ENCODE assay signal across 15 cellular contexts in genomic region chr12:32030151-32030550, GRCh38.
DNase-seq lines count a peak whose midpoint lies in the region; ATAC-seq and TF ChIP-seq lines count a peak whose summit lies in the region.
"Had no signal": no experiment of that assay in that cellular context is flagged by ENCODE, and none has a peak within 500 bp of the region (broad histone marks: within the 10 kb centered on the region; RNA-seq: fewer than 3 reads in every experiment).

No MANE protein-coding gene starts in this region.

- no peak for ATAC-seq in stimulated activated memory B cell treated with anti-CD40 and anti-IgM and Interleukin-4, amounts not matched to agents 10 μg/mL and 1 μg/mL and 100 μg/mL, for 72 hours

- H3K9me3 Mint-ChIP-seq in stimulated activated memory B cell treated with anti-CD40 and anti-IgM and Interleukin-4, amounts not matched to agents 10 μg/mL and 1 μg/mL and 100 μg/mL, for 72 hours, result no peaks in the 10 kb centered on the region
- H3K9me3 Mint-ChIP-seq: CD4-positive, alpha-beta memory T cell had no signal

- no peak for TF ChIP-seq POLR2A in NB4 (IDR thresholded peaks at IDR 0.05; ENCODE audit: extremely low read depth, insufficient read length)
- TF ChIP-seq POLR2A in erythroblast (IDR thresholded peaks at IDR 0.05; ENCODE audit: low read length), result no peak

- no peaks in the 10 kb centered on the region for H3K27me3 Mint-ChIP-seq in stimulated activated memory B cell treated with anti-CD40 and anti-IgM and Interleukin-4, amounts not matched to agents 10 μg/mL and 1 μg/mL and 100 μg/mL, for 72 hours
- H3K27me3 Mint-ChIP-seq: CD4-positive, alpha-beta memory T cell had no signal

- no peak overlapping the region for H3K4me3 Mint-ChIP-seq in stimulated activated memory B cell treated with anti-CD40 and anti-IgM and Interleukin-4, amounts not matched to agents 10 μg/mL and 1 μg/mL and 100 μg/mL, for 72 hours

- H3K36me3 Mint-ChIP-seq in stimulated activated memory B cell treated with anti-CD40 and anti-IgM and Interleukin-4, amounts not matched to agents 10 μg/mL and 1 μg/mL and 100 μg/mL, for 72 hours, result no peaks in the 10 kb centered on the region
- H3K36me3 Mint-ChIP-seq: CD4-positive, alpha-beta memory T cell had no signal

- no peak overlapping the region for H3K4me3 ChIP-seq in NB4 (ENCODE audit: low read depth, low read length)

- TF ChIP-seq CTCF in NB4 (IDR thresholded peaks at IDR 0.05; ENCODE audit: low read depth, low read length), result no peak

- peak in 55 of 76 experiments; percentile 8 to 79 (median 42) for DNase-seq in HUDEP-2 (lab: John Stamatoyannopoulos, UW; ENCODE audit: unreplicated experiment in 76 of 76)
- peak; percentile 38 for DNase-seq in NB4 (ENCODE audit: low read depth)
- DNase-seq in erythroblast (lab: John Stamatoyannopoulos, UW), result peak; percentile 84 to 90
- DNase-seq in NK-92 (lab: John Stamatoyannopoulos, UW; ENCODE audit: unreplicated experiment), result no peak
- DNase-seq in stimulated activated CD4-positive, alpha-beta T cell treated with anti-CD3 and anti-CD28 coated beads, Interleukin-2, amount 100 ng/mL, for 24 hours, result no peak
- DNase-seq: C1 segment of cervical spinal cord; Calu3; CD4-positive, alpha-beta memory T cell; COR-L47; DMS53; DMS79 treated with DMSO at 0.1 percent for 48 hours; GOT3; H7; HCEC 1CT had no signal

- H3K27ac Mint-ChIP-seq in stimulated activated memory B cell treated with anti-CD40 and anti-IgM and Interleukin-4, amounts not matched to agents 10 μg/mL and 1 μg/mL and 100 μg/mL, for 72 hours, result peak overlapping the region; percentile 34
- H3K27ac Mint-ChIP-seq: CD4-positive, alpha-beta memory T cell had no signal

- peaks cover 31% of the 10 kb centered on the region for H3K4me1 Mint-ChIP-seq in stimulated activated memory B cell treated with anti-CD40 and anti-IgM and Interleukin-4, amounts not matched to agents 10 μg/mL and 1 μg/mL and 100 μg/mL, for 72 hours

Comparison
In these comparisons a context has a peak if more than half of its experiments do, and no peak if none do; other contexts are left out.
1. DNase-seq: peak in HUDEP-2 (55 of 76), NB4 (single experiment) and erythroblast (2 of 2); none in NK-92 (single experiment) and stimulated activated CD4-positive, alpha-beta T cell treated with anti-CD3 and anti-CD28 coated beads, Interleukin-2, amount 100 ng/mL, for 24 hours (0 of 2).